ENCODE assay signal across 1 cellular context in the genomic region with DNA sequence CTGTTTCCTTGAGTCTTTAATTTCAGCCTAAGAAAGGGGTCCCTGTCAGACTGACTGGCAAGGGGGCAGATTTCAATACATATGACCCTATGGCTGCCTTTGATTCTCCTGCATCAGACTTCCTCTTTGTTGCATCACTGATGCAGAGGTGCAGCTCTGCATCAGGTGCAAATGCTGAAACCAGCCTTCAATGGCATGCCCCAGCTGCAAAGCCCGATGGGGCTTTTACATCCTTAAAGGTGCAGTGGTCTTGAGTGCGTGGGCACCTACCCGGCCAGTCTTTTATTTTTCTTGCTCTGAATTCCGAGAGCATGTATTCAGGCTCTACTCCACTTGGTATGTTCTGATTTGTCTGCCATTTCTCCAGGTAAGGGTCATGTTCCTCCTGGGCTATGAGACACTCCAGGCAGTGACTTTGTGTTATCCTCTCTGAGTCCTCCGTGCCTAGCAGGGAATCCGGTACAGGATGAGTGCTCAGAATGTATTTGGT.
TF ChIP-seq lines count a peak whose summit lies in the region.

No MANE protein-coding gene starts in this region.

TF ChIP-seq in GM23338, 12 proteins besides CTCF, POLR2A, EP300 and RAD21 (continued from another document):
- TF ChIP-seq ZNF462 (CRISPR knock-in tag; IDR thresholded peaks at IDR 0.05) (no peak), ZNF114 (CRISPR knock-in tag; IDR thresholded peaks at IDR 0.05) (no peak), CREB1 (CRISPR knock-in tag; IDR thresholded peaks at IDR 0.05; ENCODE audit: low read depth) (no peak), ETS1 (IDR thresholded peaks at IDR 0.05) (no peak), REST (IDR thresholded peaks at IDR 0.05; ENCODE audit: unreplicated experiment) (no peak)
TF ChIP-seq in GM23338: peak in this region for 0.
